Comparison of ENCODE assay signal across 1 cellular context in the genomic region with DNA sequence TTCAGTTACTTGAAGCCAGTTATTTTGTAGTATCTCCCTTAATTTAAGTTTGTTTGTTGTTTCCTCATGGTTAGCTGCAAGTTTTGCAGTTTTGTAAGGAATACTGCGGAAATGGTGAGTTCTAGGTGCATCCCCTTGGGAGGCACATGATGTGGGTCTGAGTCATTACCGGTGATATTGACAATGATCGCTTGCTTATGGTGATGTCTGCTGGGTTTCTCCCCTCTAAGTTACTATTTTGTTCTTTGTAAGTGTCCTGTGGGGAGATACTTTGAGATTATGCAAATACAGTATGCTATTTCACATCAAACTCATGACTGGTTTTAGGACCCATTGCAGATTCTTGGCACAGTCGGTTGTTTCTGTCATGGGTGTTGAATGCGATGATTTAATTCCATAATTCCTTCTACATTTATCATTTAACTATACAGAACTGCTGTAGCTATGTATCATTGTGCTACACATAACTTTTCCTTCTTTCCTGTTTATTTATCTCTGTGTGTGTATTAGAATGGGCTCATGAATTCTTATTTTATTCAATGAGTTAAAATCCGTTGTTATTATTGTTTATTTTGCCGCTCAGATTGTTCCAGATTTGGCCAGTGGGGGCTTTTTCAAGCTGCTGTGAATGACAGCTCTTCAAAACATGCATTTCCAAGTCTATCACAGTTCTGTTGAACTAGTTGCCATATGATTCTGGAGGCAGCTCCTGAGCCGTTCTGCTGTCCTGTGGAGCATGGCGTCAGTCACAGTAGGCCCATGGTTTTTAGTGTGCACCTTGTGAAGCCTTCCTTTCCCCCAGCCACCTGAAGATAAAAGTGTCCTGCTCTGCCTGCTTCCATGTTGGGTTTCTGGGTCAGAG.
A peak's percentile ranks its signal among the peaks of the same experiment; 100 is the strongest.
TF ChIP-seq lines count a peak whose summit lies in the region.

No MANE protein-coding gene starts in this region.

TF ChIP-seq in HepG2, 621 proteins besides CTCF, POLR2A, EP300 and RAD21:
- TF ChIP-seq, protein P1, sequence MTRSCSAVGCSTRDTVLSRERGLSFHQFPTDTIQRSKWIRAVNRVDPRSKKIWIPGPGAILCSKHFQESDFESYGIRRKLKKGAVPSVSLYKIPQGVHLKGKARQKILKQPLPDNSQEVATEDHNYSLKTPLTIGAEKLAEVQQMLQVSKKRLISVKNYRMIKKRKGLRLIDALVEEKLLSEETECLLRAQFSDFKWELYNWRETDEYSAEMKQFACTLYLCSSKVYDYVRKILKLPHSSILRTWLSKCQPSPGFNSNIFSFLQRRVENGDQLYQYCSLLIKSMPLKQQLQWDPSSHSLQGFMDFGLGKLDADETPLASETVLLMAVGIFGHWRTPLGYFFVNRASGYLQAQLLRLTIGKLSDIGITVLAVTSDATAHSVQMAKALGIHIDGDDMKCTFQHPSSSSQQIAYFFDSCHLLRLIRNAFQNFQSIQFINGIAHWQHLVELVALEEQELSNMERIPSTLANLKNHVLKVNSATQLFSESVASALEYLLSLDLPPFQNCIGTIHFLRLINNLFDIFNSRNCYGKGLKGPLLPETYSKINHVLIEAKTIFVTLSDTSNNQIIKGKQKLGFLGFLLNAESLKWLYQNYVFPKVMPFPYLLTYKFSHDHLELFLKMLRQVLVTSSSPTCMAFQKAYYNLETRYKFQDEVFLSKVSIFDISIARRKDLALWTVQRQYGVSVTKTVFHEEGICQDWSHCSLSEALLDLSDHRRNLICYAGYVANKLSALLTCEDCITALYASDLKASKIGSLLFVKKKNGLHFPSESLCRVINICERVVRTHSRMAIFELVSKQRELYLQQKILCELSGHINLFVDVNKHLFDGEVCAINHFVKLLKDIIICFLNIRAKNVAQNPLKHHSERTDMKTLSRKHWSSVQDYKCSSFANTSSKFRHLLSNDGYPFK (CRISPR knock-in tag; IDR thresholded peaks at IDR 0.05; ENCODE audit: borderline replicate concordance): no peak
- TF ChIP-seq KLF15 (CRISPR knock-in tag; IDR thresholded peaks at IDR 0.05; ENCODE audit: borderline replicate concordance): no peak
- no peak for TF ChIP-seq ARNT2 (CRISPR knock-in tag; IDR thresholded peaks at IDR 0.05; ENCODE audit: low read depth)
- TF ChIP-seq ZZZ3 (CRISPR knock-in tag; IDR thresholded peaks at IDR 0.05; ENCODE audit: borderline replicate concordance): no peak
- no peak for TF ChIP-seq ZIK1 (CRISPR knock-in tag; IDR thresholded peaks at IDR 0.05; ENCODE audit: borderline replicate concordance, low read depth)
- TF ChIP-seq NR1H2 (CRISPR knock-in tag; IDR thresholded peaks at IDR 0.05; ENCODE audit: borderline replicate concordance, low read depth): no peak
- TF ChIP-seq FOSL2 (CRISPR knock-in tag; IDR thresholded peaks at IDR 0.05): peak; percentile 26; the same call in 1 of the 2 replicates
- TF ChIP-seq RFXAP (CRISPR knock-in tag; IDR thresholded peaks at IDR 0.05; ENCODE audit: borderline replicate concordance): no peak
